29 cellular contexts compared by ENCODE assay signal in the genomic region with DNA sequence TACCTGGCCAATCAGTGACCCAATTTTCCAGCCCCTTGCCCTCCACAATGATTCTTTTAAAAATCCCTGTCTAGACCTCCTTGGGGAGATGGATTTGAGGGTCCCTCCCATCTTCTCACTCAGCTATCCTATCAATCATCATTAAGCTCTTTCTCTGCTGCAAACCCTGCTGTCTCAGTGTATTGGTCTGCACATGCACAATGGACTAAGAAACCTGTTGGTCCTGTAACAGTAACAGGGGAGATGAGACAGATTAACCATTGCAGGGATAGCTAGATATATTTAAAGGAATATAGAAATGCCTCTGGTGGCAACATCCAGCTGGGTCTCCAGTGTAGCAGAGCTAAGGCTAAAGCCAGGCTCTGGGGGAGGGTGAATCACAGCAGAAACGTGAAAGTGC.
"Had no signal": no experiment of that assay in that cellular context is flagged by ENCODE, and none has a peak within 500 bp of the region (broad histone marks: within the 10 kb centered on the region; RNA-seq: fewer than 3 reads in every experiment).

No MANE protein-coding gene starts in this region.

- H3K4me3 Mint-ChIP-seq: stimulated activated effector memory CD8-positive, alpha-beta T cell treated with anti-CD3 and anti-CD28 coated beads, Interleukin-12 subunit alpha, Interleukin-12 subunit beta, amount 100 ng/mL, for 72 hours; stimulated activated memory B cell treated with anti-CD40 and anti-IgM and Interleukin-4, amounts not matched to agents 10 μg/mL and 1 μg/mL and 100 μg/mL, for 72 hours; stimulated activated naive B cell treated with anti-CD40 and anti-IgM and Interleukin-4, amounts not matched to agents 10 μg/mL and 1 μg/mL and 100 μg/mL, for 72 hours; stimulated activated naive CD8-positive, alpha-beta T cell treated with anti-CD3 and anti-CD28 coated beads, Interleukin-15, amount 100 ng/mL, for 72 hours; stimulated activated naive CD8-positive, alpha-beta T cell treated with anti-CD3 and anti-CD28 coated beads, Interleukin-15, Interleukin-2, amounts not matched to agents 100 ng/mL and 50 ng/mL, for 24 hours; type B pancreatic cell had no signal

- H3K4me1 Mint-ChIP-seq: stimulated activated effector memory CD8-positive, alpha-beta T cell treated with anti-CD3 and anti-CD28 coated beads, Interleukin-12 subunit alpha, Interleukin-12 subunit beta, amount 100 ng/mL, for 72 hours; stimulated activated memory B cell treated with anti-CD40 and anti-IgM and Interleukin-4, amounts not matched to agents 10 μg/mL and 1 μg/mL and 100 μg/mL, for 72 hours; stimulated activated naive B cell treated with anti-CD40 and anti-IgM and Interleukin-4, amounts not matched to agents 10 μg/mL and 1 μg/mL and 100 μg/mL, for 72 hours; stimulated activated naive CD8-positive, alpha-beta T cell treated with anti-CD3 and anti-CD28 coated beads, Interleukin-15, amount 100 ng/mL, for 72 hours had no signal

- H3K27ac ChIP-seq: stomach, suprapubic skin, testis, thoracic aorta, thyroid gland, tibial artery, tibial nerve, transverse colon, upper lobe of left lung, upper lobe of right lung, uterus, vagina had no signal

- DNase-seq: stimulated activated CD4-positive, alpha-beta T cell treated with anti-CD3 and anti-CD28 coated beads, Interleukin-2, amount 100 ng/mL, for 48 hours; stimulated activated CD4-positive, alpha-beta T cell treated with anti-CD3 and anti-CD28 coated beads, Interleukin-4, amount 100 ng/mL, for 1 hour; stimulated activated CD4-positive, alpha-beta T cell treated with anti-CD3 and anti-CD28 coated beads, Interleukin-4, amount 100 ng/mL, for 24 hours; stimulated activated CD4-positive, alpha-beta T cell treated with anti-CD3 and anti-CD28 coated beads, Interleukin-4, amount 100 ng/mL, for 4 hours; stimulated activated CD8-positive, alpha-beta memory T cell treated with anti-CD3 and anti-CD28 coated beads, Interleukin-4, amount 100 ng/mL, for 48 hours; stimulated activated naive B cell treated with anti-CD40 and anti-IgM and Interleukin-4, amounts not matched to agents 10 μg/mL and 1 μg/mL and 100 μg/mL, for 72 hours; stimulated activated naive CD4-positive, alpha-beta T cell; stimulated activated naive CD4-positive, alpha-beta T cell treated with Interleukin-2 at 50 U/mL for 16 hours; stimulated activated naive CD8-positive, alpha-beta T cell treated with anti-CD3 and anti-CD28 coated beads, Interleukin-15, amount 100 ng/mL, for 72 hours; stimulated activated naive CD8-positive, alpha-beta T cell treated with anti-CD3 and anti-CD28 coated beads, Interleukin-15, Interleukin-2, amounts not matched to agents 100 U/mL and 50 U/mL, for 24 hours; stomach; substantia nigra; testis; thyroid gland; tibial artery; transverse colon; trophoblast cell; upper lobe of left lung; upper lobe of right lung; uterus had no signal

- H3K36me3 Mint-ChIP-seq: stimulated activated effector memory CD8-positive, alpha-beta T cell treated with anti-CD3 and anti-CD28 coated beads, Interleukin-12 subunit alpha, Interleukin-12 subunit beta, amount 100 ng/mL, for 72 hours; stimulated activated memory B cell treated with anti-CD40 and anti-IgM and Interleukin-4, amounts not matched to agents 10 μg/mL and 1 μg/mL and 100 μg/mL, for 72 hours; stimulated activated naive B cell treated with anti-CD40 and anti-IgM and Interleukin-4, amounts not matched to agents 10 μg/mL and 1 μg/mL and 100 μg/mL, for 72 hours; type B pancreatic cell had no signal

- H3K27me3 ChIP-seq: testis, thyroid gland, tibial artery, tibial nerve, transverse colon, upper lobe of left lung, uterus, vagina had no signal

- H3K27ac Mint-ChIP-seq: stimulated activated effector memory CD8-positive, alpha-beta T cell treated with anti-CD3 and anti-CD28 coated beads, Interleukin-12 subunit alpha, Interleukin-12 subunit beta, amount 100 ng/mL, for 72 hours; stimulated activated memory B cell treated with anti-CD40 and anti-IgM and Interleukin-4, amounts not matched to agents 10 μg/mL and 1 μg/mL and 100 μg/mL, for 72 hours; stimulated activated naive B cell treated with anti-CD40 and anti-IgM and Interleukin-4, amounts not matched to agents 10 μg/mL and 1 μg/mL and 100 μg/mL, for 72 hours; stimulated activated naive CD8-positive, alpha-beta T cell treated with anti-CD3 and anti-CD28 coated beads, Interleukin-15, amount 100 ng/mL, for 72 hours; stimulated activated naive CD8-positive, alpha-beta T cell treated with anti-CD3 and anti-CD28 coated beads, Interleukin-15, Interleukin-2, amounts not matched to agents 100 ng/mL and 50 ng/mL, for 24 hours; type B pancreatic cell had no signal

- H3K4me1 ChIP-seq: stomach, suprapubic skin, testis, thyroid gland, tibial artery, tibial nerve, upper lobe of left lung, upper lobe of right lung, uterus, vagina had no signal

- FAIRE-seq: urothelium cell line had no signal

- H3K36me3 ChIP-seq: stomach, suprapubic skin, thoracic aorta, thyroid gland, tibial artery, tibial nerve, transverse colon, upper lobe of left lung, upper lobe of right lung, uterus, vagina had no signal

- H3K9me3 ChIP-seq: testis, thyroid gland, upper lobe of right lung, uterus, vagina had no signal

- H3K4me3 ChIP-seq: stomach, suprapubic skin, testis, thoracic aorta, thyroid gland, tibial artery, tibial nerve, transverse colon, upper lobe of left lung, upper lobe of right lung, uterus, vagina had no signal
